In genomic region chr2:5799348-5799747, GRCh38 we compare ENCODE assay signal across 19 cellular contexts.
"Had no signal": no experiment of that assay in that cellular context is flagged by ENCODE, and none has a peak within 500 bp of the region (broad histone marks: within the 10 kb centered on the region; RNA-seq: fewer than 3 reads in every experiment).

No MANE protein-coding gene starts in this region.

- DNase-seq: occipital lobe; ovary; posterior cingulate gyrus; psoas muscle; right cardiac atrium; right lobe of liver; sigmoid colon; small intestine; stimulated activated CD4-positive, alpha-beta T cell treated with anti-CD3 and anti-CD28 coated beads, Interleukin-15, amount 100 ng/mL, for 24 hours; stimulated activated CD4-positive, alpha-beta T cell treated with anti-CD3 and anti-CD28 coated beads, Interleukin-2, amount 100 ng/mL, for 24 hours; stimulated activated CD4-positive, alpha-beta T cell treated with anti-CD3 and anti-CD28 coated beads, Interleukin-2, amount 100 ng/mL, for 48 hours; stimulated activated CD4-positive, alpha-beta T cell treated with anti-CD3 and anti-CD28 coated beads, Interleukin-4, amount 100 ng/mL, for 24 hours; stimulated activated naive B cell treated with anti-CD40 and anti-IgM and Interleukin-4, amounts not matched to agents 10 μg/mL and 1 μg/mL and 100 μg/mL, for 72 hours; stimulated activated naive CD4-positive, alpha-beta T cell treated with Interleukin-2 at 50 U/mL for 16 hours; stomach; thyroid gland; trophoblast cell; upper lobe of left lung had no signal

- ATAC-seq: psoas muscle; right cardiac atrium; right lobe of liver; stimulated activated effector memory CD8-positive, alpha-beta T cell treated with anti-CD3 and anti-CD28 coated beads, Interleukin-12 subunit alpha, Interleukin-12 subunit beta, amount 100 ng/mL, for 72 hours; stimulated activated naive B cell treated with anti-CD40 and anti-IgM and Interleukin-4, amounts not matched to agents 10 μg/mL and 1 μg/mL and 100 μg/mL, for 72 hours had no signal
